1 cellular context compared by ENCODE assay signal in genomic region chr5:148383564-148384388, GRCh38.
TF ChIP-seq lines count a peak whose summit lies in the region.

Gene FBXO38 (plus strand): TSS chr5:148383958. CDS start chr5:148394777, 10,819 bp downstream.

TF ChIP-seq in HepG2, 621 proteins besides CTCF, POLR2A, EP300 and RAD21 (continued from another document and continues in another):
- TF ChIP-seq FUBP1 (CRISPR knock-in tag; IDR thresholded peaks at IDR 0.05; ENCODE audit: borderline replicate concordance), result no peak
- no peak for TF ChIP-seq ZFP37 (CRISPR knock-in tag; IDR thresholded peaks at IDR 0.05; ENCODE audit: borderline replicate concordance)
- no peak for TF ChIP-seq NR2F1 (CRISPR knock-in tag; IDR thresholded peaks at IDR 0.05)
- peak; percentile 85; the same call in 1 of the 2 replicates for TF ChIP-seq SIN3A (IDR thresholded peaks at IDR 0.05; ENCODE audit: borderline replicate concordance, low read depth, low read length)
- no peak for TF ChIP-seq FOXO4 (CRISPR knock-in tag; conservative IDR thresholded peaks at IDR 0.05)
- TF ChIP-seq ZNF101 (CRISPR knock-in tag; IDR thresholded peaks at IDR 0.05; ENCODE audit: borderline replicate concordance, low read depth), result no peak
- TF ChIP-seq ZNF589 (CRISPR knock-in tag; conservative IDR thresholded peaks at IDR 0.05), result no peak
- no peak for TF ChIP-seq HOXA9 (CRISPR knock-in tag; IDR thresholded peaks at IDR 0.05; ENCODE audit: borderline replicate concordance)
- TF ChIP-seq ZNF772 (CRISPR knock-in tag; IDR thresholded peaks at IDR 0.05), result peak; percentile 46; the same call in 1 of the 2 replicates
- peak; percentile 60; the same call in 1 of the 2 replicates for TF ChIP-seq MEF2D (CRISPR knock-in tag; IDR thresholded peaks at IDR 0.05)
- TF ChIP-seq ZNF253 (CRISPR knock-in tag; IDR thresholded peaks at IDR 0.05; ENCODE audit: borderline replicate concordance), result no peak
- peak; percentile 81; the same call in 1 of the 2 replicates for TF ChIP-seq TOPORS (CRISPR knock-in tag; IDR thresholded peaks at IDR 0.05)
- TF ChIP-seq FOXC1 (CRISPR knock-in tag; IDR thresholded peaks at IDR 0.05; ENCODE audit: borderline replicate concordance), result 0 out of 2 replicates have a peak, but pooled peaks have one; percentile 44
- no peak for TF ChIP-seq ZNF251 (CRISPR knock-in tag; IDR thresholded peaks at IDR 0.05)
- TF ChIP-seq POGK (CRISPR knock-in tag; conservative IDR thresholded peaks at IDR 0.05), result peak; percentile 90
- peak; percentile 93 for TF ChIP-seq CBX5 (CRISPR knock-in tag; IDR thresholded peaks at IDR 0.05; ENCODE audit: borderline replicate concordance)
- no peak for TF ChIP-seq ZNF652 (CRISPR knock-in tag; IDR thresholded peaks at IDR 0.05; ENCODE audit: borderline replicate concordance, low read depth)
- no peak for TF ChIP-seq ZFP36L2 (CRISPR knock-in tag; IDR thresholded peaks at IDR 0.05)
- TF ChIP-seq NCOA1 (CRISPR knock-in tag; IDR thresholded peaks at IDR 0.05), result no peak
- no peak for TF ChIP-seq ZNF782 (CRISPR knock-in tag; IDR thresholded peaks at IDR 0.05; ENCODE audit: borderline replicate concordance)
- peak; percentile 37; the same call in 1 of the 2 replicates for TF ChIP-seq ZNF276 (CRISPR knock-in tag; IDR thresholded peaks at IDR 0.05; ENCODE audit: low read depth)
- TF ChIP-seq ZNF329 (CRISPR knock-in tag; IDR thresholded peaks at IDR 0.05; ENCODE audit: low read depth), result no peak
- peak; percentile 59; the same call in 1 of the 2 replicates for TF ChIP-seq ZNF615 (CRISPR knock-in tag; IDR thresholded peaks at IDR 0.05; ENCODE audit: borderline replicate concordance)
- no peak for TF ChIP-seq FOXA1 (IDR thresholded peaks at IDR 0.05)
- TF ChIP-seq FOXA1 (CRISPR knock-in tag; IDR thresholded peaks at IDR 0.05), result peak; percentile 43
- TF ChIP-seq ARNT2 (CRISPR knock-in tag; IDR thresholded peaks at IDR 0.05; ENCODE audit: low read depth), result no peak
- no peak for TF ChIP-seq SCMH1 (CRISPR knock-in tag; IDR thresholded peaks at IDR 0.05; ENCODE audit: borderline replicate concordance)
- no peak for TF ChIP-seq FIP1L1 (IDR thresholded peaks at IDR 0.05; ENCODE audit: borderline replicate concordance, insufficient read depth, low read depth, low read length)
- no peak for TF ChIP-seq MIER2 (CRISPR knock-in tag; IDR thresholded peaks at IDR 0.05)
- TF ChIP-seq EZH2 (conservative IDR thresholded peaks at IDR 0.05; ENCODE audit: low read depth, low read length), result no peak
- TF ChIP-seq PLRG1 (conservative IDR thresholded peaks at IDR 0.05), result no peak
- no peak; the same call in 1 of the 2 replicates for TF ChIP-seq TFDP1 (CRISPR knock-in tag; IDR thresholded peaks at IDR 0.05; ENCODE audit: borderline replicate concordance)
- TF ChIP-seq MXD3 (CRISPR knock-in tag; IDR thresholded peaks at IDR 0.05), result no peak
- TF ChIP-seq NCOA5 (CRISPR knock-in tag; IDR thresholded peaks at IDR 0.05), result no peak
- TF ChIP-seq ZNF430 (CRISPR knock-in tag; IDR thresholded peaks at IDR 0.05), result peak; percentile 56; the same call in 1 of the 2 replicates
- no peak for TF ChIP-seq MAFF (IDR thresholded peaks at IDR 0.05; ENCODE audit: low read depth, low read length)
- no peak for TF ChIP-seq ZNF337 (CRISPR knock-in tag; IDR thresholded peaks at IDR 0.05; ENCODE audit: borderline replicate concordance, low read depth)
- no peak for TF ChIP-seq PAF1 (CRISPR knock-in tag; IDR thresholded peaks at IDR 0.05)
- TF ChIP-seq TFE3 (CRISPR knock-in tag; IDR thresholded peaks at IDR 0.05), result 0 out of 2 replicates have a peak, but pooled peaks have one; percentile 21
- peak; percentile 27; the same call in 1 of the 2 replicates for TF ChIP-seq ZNF572 (CRISPR knock-in tag; IDR thresholded peaks at IDR 0.05)
- peak; percentile 26; the same call in 1 of the 2 replicates for TF ChIP-seq ZNF841 (CRISPR knock-in tag; IDR thresholded peaks at IDR 0.05; ENCODE audit: borderline replicate concordance)
- TF ChIP-seq TERF1 (CRISPR knock-in tag; IDR thresholded peaks at IDR 0.05), result no peak
- TF ChIP-seq YEATS4 (CRISPR knock-in tag; IDR thresholded peaks at IDR 0.05; ENCODE audit: borderline replicate concordance), result peak; percentile 83
- peak; percentile 90 for TF ChIP-seq SMYD3 (CRISPR knock-in tag; IDR thresholded peaks at IDR 0.05)
- peak; percentile 48; the same call in 1 of the 2 replicates for TF ChIP-seq GZF1 (CRISPR knock-in tag; IDR thresholded peaks at IDR 0.05)
- no peak for TF ChIP-seq CENPX (CRISPR knock-in tag; IDR thresholded peaks at IDR 0.05)
- TF ChIP-seq ZNF350 (CRISPR knock-in tag; IDR thresholded peaks at IDR 0.05; ENCODE audit: borderline replicate concordance, low read depth), result peak; percentile 94
- TF ChIP-seq LCORL (IDR thresholded peaks at IDR 0.05), result no peak
- no peak for TF ChIP-seq LCORL (CRISPR knock-in tag; IDR thresholded peaks at IDR 0.05)
- no peak for TF ChIP-seq ZNF629 (CRISPR knock-in tag; conservative IDR thresholded peaks at IDR 0.05)
- TF ChIP-seq HHEX (CRISPR knock-in tag; IDR thresholded peaks at IDR 0.05), result no peak
- peak; percentile 61; the same call in 1 of the 2 replicates for TF ChIP-seq NFKB2 (CRISPR knock-in tag; IDR thresholded peaks at IDR 0.05; ENCODE audit: borderline replicate concordance)
- no peak for TF ChIP-seq ZNF256 (CRISPR knock-in tag; conservative IDR thresholded peaks at IDR 0.05)
- 0 out of 2 replicates have a peak, but pooled peaks have one; percentile 36 for TF ChIP-seq HINFP (CRISPR knock-in tag; IDR thresholded peaks at IDR 0.05; ENCODE audit: low read depth)
- TF ChIP-seq KDM4B (CRISPR knock-in tag; IDR thresholded peaks at IDR 0.05), result no peak; the same call in 1 of the 2 replicates
- no peak for TF ChIP-seq PCBP2 (optimal IDR thresholded peaks at IDR 0.05; ENCODE audit: low read depth, low read length, poor library complexity, severe bottlenecking)
- TF ChIP-seq SNRNP70 (IDR thresholded peaks at IDR 0.05; ENCODE audit: low read depth, low read length), result no peak
- TF ChIP-seq RBM22 (optimal IDR thresholded peaks at IDR 0.05; ENCODE audit: low read length), result peak; percentile 17
- no peak for TF ChIP-seq CBX2 (IDR thresholded peaks at IDR 0.05; ENCODE audit: low read depth, low read length)
- no peak for TF ChIP-seq CBX2 (CRISPR knock-in tag; IDR thresholded peaks at IDR 0.05; ENCODE audit: low read depth)
- TF ChIP-seq MIXL1 (CRISPR knock-in tag; IDR thresholded peaks at IDR 0.05), result no peak
- peak; percentile 76; the same call in 1 of the 2 replicates for TF ChIP-seq ERF (CRISPR knock-in tag; IDR thresholded peaks at IDR 0.05)
